Comparison of ENCODE assay signal across 8 cellular contexts in the genomic region with DNA sequence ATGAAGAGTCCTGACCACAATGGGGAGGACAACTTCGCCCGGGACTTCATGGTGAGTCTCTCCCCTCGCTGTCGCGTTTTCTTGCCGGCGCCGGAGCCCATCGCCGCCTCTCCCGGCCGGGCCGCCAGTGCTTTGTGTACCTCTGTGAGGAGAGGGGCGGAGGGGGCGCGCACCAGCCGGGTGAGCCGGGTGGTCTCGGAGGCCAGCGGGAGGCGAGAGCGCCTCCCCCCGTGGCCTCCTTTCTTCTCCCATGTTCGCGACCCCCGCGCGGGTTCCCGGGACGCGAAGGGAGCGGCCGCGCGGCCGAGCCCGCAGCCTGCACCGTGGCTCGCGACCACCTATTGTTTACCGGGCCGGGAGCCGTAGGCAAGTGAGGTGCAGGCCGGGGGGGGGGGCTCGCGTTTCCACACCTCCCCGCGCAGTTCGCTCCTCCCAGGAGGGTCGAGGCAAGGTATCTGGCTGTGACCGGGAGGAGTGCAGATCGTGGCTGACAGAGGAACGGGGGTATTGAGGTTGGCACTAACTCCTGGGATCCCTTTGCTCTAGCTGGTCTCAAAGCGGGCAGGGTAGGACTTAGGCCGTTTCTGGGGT. TPM values are rescaled to one million over a fixed set of nuclear protein-coding genes. Genes with fewer than 3 reads are reported as not detected.
A peak's percentile ranks its signal among the peaks of the same experiment; 100 is the strongest.
DNase-seq lines count a peak whose midpoint lies in the region; ATAC-seq and TF ChIP-seq lines count a peak whose summit lies in the region.

No MANE protein-coding gene starts in this region.

- H3K4me1 Mint-ChIP-seq in IgD-negative memory B cell (peaks cover 15 to 41% (median 25%) of the 10 kb centered on the region in 3 donors), T-cell (peaks cover 26 to 40% (median 36%) of the 10 kb centered on the region in 3 donors)

- H3K27ac Mint-ChIP-seq in IgD-negative memory B cell: peak overlapping the region; percentile 88 to 95 (median 91)
- peak overlapping the region; percentile 59 to 69 for H3K27ac Mint-ChIP-seq in T-cell

- H3K27me3 ChIP-seq in iPS-15b (ENCODE audit: control insufficient read depth, insufficient read depth, low read length): no peaks in the 10 kb centered on the region

- H3K4me3 ChIP-seq in astrocyte of the spinal cord (ENCODE audit: low read depth, low read length) (peak overlapping the region; percentile 64), iPS-15b (ENCODE audit: low read depth, low read length) (peak overlapping the region; percentile 88), skin epidermis (peak overlapping the region; percentile 65 to 99 (median 82))

- peak; percentile 21 for DNase-seq in AG08395 (ENCODE audit: low spot score)
- DNase-seq in GM19240 (ENCODE audit: insufficient read length, low spot score): peak; percentile 15
- DNase-seq in T-cell: peak in 31 of 34 experiments; percentile 5 to 47 (median 27)
- no peak for DNase-seq in astrocyte of the spinal cord (ENCODE audit: low read depth, low spot score)

- CTCF ChIA-PET in T-cell (lab: Charles Lee): interaction anchor here in 1 of 2 donors (0.6 to 1.2 kb wide), 3 partner anchors 206 to 1635 kb away, joined by 3 to 6 read pairs (median 4); partner anchors contain the start of gene TMEM60

- H3K36me3 Mint-ChIP-seq in IgD-negative memory B cell (no peaks in the 10 kb centered on the region), T-cell (no peaks in the 10 kb centered on the region)

- peak in 3 of 4 experiments; percentile 8 to 27 (median 20) for ATAC-seq in T-cell (replicated peaks in 1 of 4)
- no peak for ATAC-seq in HG03442 (IDR thresholded peaks at IDR 0.05; ENCODE audit: unreplicated experiment)

- no peaks in the 10 kb centered on the region for H3K36me3 ChIP-seq in iPS-15b (ENCODE audit: control insufficient read depth, insufficient read depth, low read length)

- no peaks in the 10 kb centered on the region for H3K9me3 ChIP-seq in iPS-15b (ENCODE audit: control insufficient read depth, insufficient read depth, low read length)

- H3K27me3 Mint-ChIP-seq in IgD-negative memory B cell (no peaks in the 10 kb centered on the region), T-cell (no peaks in the 10 kb centered on the region)

- no peak for TF ChIP-seq CTCF in astrocyte of the spinal cord (IDR thresholded peaks at IDR 0.05; ENCODE audit: low read depth, low read length)

- H3K4me3 Mint-ChIP-seq in IgD-negative memory B cell (peak overlapping the region; percentile 88 to 100 (median 96)), T-cell (peak overlapping the region; percentile 83 to 91 (median 88))

- H3K9ac ChIP-seq in iPS-15b (ENCODE audit: low read depth, low read length): peak overlapping the region; percentile 92

- H3K4me1 ChIP-seq in iPS-15b (ENCODE audit: control insufficient read depth, insufficient read depth, low read length): peaks cover 5% of the 10 kb centered on the region

- POLR2A ChIA-PET in T-cell (lab: Charles Lee): no interaction called here

- H3K9me3 Mint-ChIP-seq in IgD-negative memory B cell (peaks cover 0 to 2% (median 0%) of the 10 kb centered on the region in 3 donors), T-cell (no peaks in the 10 kb centered on the region)

- in situ Hi-C loops in astrocyte of the spinal cord (cut with HindIII; ENCODE audit: low sequenced_read_pairs): no loop called here

- peak overlapping the region; percentile 84 to 99 (median 96) for H3K27ac ChIP-seq in skin epidermis

RNA-seq across cellular contexts. Expression of gene PTPN12, which starts 0.6 kb away (rescaled TPM):
- polyA plus RNA-seq in IgD-negative memory B cell: 4.8 TPM
- total RNA-seq in T-cell: 10 to 100 TPM; 20.0 to 25.0 (median 21.4) TPM
